1 cellular context compared by ENCODE assay signal in the genomic region with DNA sequence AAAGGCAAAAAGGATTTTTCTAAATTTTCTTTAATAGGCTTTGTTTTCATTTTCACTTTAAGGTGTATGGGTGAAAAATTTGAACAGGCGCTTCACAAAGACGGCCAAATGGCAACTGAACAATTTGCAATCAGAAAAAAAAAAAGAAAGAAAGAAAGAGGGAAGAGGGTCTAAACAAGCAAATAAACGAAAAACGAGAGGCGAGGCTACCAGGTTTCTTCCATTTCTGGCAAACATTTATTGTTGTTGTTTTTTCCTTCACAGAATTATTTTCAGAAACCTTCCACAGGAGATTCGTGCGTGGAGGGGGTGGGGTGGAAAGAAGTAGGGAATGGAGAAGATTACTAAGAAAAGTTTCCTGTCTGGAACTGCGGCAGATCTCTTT.
TF ChIP-seq lines count a peak whose summit lies in the region.

No MANE protein-coding gene starts in this region.

TF ChIP-seq in IMR-90, 13 proteins besides CTCF, POLR2A, EP300 and RAD21 (continued from another document):
- TF ChIP-seq, protein P1, sequence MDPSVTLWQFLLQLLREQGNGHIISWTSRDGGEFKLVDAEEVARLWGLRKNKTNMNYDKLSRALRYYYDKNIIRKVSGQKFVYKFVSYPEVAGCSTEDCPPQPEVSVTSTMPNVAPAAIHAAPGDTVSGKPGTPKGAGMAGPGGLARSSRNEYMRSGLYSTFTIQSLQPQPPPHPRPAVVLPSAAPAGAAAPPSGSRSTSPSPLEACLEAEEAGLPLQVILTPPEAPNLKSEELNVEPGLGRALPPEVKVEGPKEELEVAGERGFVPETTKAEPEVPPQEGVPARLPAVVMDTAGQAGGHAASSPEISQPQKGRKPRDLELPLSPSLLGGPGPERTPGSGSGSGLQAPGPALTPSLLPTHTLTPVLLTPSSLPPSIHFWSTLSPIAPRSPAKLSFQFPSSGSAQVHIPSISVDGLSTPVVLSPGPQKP (IDR thresholded peaks at IDR 0.05; ENCODE audit: borderline replicate concordance, low read depth, low read length), result no peak
- TF ChIP-seq BHLHE40 (IDR thresholded peaks at IDR 0.05; ENCODE audit: low read depth, low read length) (no peak), RFX5 (IDR thresholded peaks at IDR 0.05; ENCODE audit: low read depth, low read length) (no peak), MAFK (IDR thresholded peaks at IDR 0.05; ENCODE audit: low read depth, low read length) (no peak), SMC3 (IDR thresholded peaks at IDR 0.05; ENCODE audit: low read depth, low read length) (no peak), NFE2L2 (IDR thresholded peaks at IDR 0.05; ENCODE audit: low read depth, low read length) (no peak)
- TF ChIP-seq, protein P2, sequence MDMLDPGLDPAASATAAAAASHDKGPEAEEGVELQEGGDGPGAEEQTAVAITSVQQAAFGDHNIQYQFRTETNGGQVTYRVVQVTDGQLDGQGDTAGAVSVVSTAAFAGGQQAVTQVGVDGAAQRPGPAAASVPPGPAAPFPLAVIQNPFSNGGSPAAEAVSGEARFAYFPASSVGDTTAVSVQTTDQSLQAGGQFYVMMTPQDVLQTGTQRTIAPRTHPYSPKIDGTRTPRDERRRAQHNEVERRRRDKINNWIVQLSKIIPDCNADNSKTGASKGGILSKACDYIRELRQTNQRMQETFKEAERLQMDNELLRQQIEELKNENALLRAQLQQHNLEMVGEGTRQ (IDR thresholded peaks at IDR 0.05; ENCODE audit: low read depth, low read length), result no peak
TF ChIP-seq in IMR-90: peak in this region for 0.
